In genomic region chr20:19758888-19759331, GRCh38 we compare ENCODE assay signal across 8 cellular contexts. TPM values are rescaled to one million over a fixed set of nuclear protein-coding genes. Genes with fewer than 3 reads are reported as not detected.
A peak's percentile ranks its signal among the peaks of the same experiment; 100 is the strongest.
DNase-seq lines count a peak whose midpoint lies in the region; ATAC-seq and TF ChIP-seq lines count a peak whose summit lies in the region.

No MANE protein-coding gene starts in this region.

- peaks cover 23 to 44% of the 10 kb centered on the region in 2 donors for H3K4me1 ChIP-seq in thyroid gland

- H3K27ac ChIP-seq in thyroid gland: peak overlapping the region; percentile 97 to 99 (median 97)

- WGBS in lower leg skin, 2 donors: 2 to 3% methylated on average over 28 of the region's 28 CpGs
- 1 to 4% methylated on average over 11 to 16 of the region's 28 CpGs for WGBS in thyroid gland, 2 donors

- no peak for ATAC-seq in GM18907 (IDR thresholded peaks at IDR 0.05; ENCODE audit: unreplicated experiment)
- ATAC-seq in HG03280 (IDR thresholded peaks at IDR 0.05; ENCODE audit: unreplicated experiment): no peak

- TF ChIP-seq CTCF in lower leg skin (IDR thresholded peaks at IDR 0.05) (no peak), thyroid gland (IDR thresholded peaks at IDR 0.05) (no peak)

- TF ChIP-seq POLR2A in lower leg skin (IDR thresholded peaks at IDR 0.05) (no peak), thyroid gland (IDR thresholded peaks at IDR 0.05) (peak in 1 of 2 donors; percentile 22)

- no peaks in the 10 kb centered on the region for H3K9me3 ChIP-seq in thyroid gland

- peak overlapping the region; percentile 78 for H3K4me3 ChIP-seq in lower leg skin (ENCODE audit: low read depth, poor library complexity, severe bottlenecking)
- H3K4me3 ChIP-seq in thyroid gland (replicated peaks in 1 of 3): peak overlapping the region; percentile 34 to 86 (median 53)

- intact Hi-C loops in lower leg skin (cut with DNase I; ENCODE audit: low total_unique reads) (no loop called here), thyroid gland (cut with DNase I) (no loop called here)

- H3K27me3 ChIP-seq in thyroid gland: no peaks in the 10 kb centered on the region

- H3K36me3 ChIP-seq in thyroid gland: no peaks in the 10 kb centered on the region

- DNase-seq in SIG-M5 treated with dmso at 0.1 percent for 504 hours (lab: John Stamatoyannopoulos, UW; ENCODE audit: unreplicated experiment): peak; percentile 53
- no peak for DNase-seq in SIG-M5 (lab: John Stamatoyannopoulos, UW)
- DNase-seq in ecto neural progenitor cell (ENCODE audit: low spot score): peak; percentile 83
- peak; percentile 66 to 96 for DNase-seq in lower leg skin (ENCODE audit: low spot score in 2 of 2)
- DNase-seq in thyroid gland: peak; percentile 82 to 86
- no peak for DNase-seq in activated naive CD4-positive, alpha-beta T cell (lab: John Stamatoyannopoulos, UW)

RNA-seq across cellular contexts. Expression of gene RIN2, which starts 0.9 kb away (rescaled TPM):
- total RNA-seq in lower leg skin (10 to 100 TPM; 60.9 to 88.3 (median 83.2) TPM), thyroid gland (10 to 100 TPM; 64.5 to 89.4 (median 77.5) TPM)

Comparison
In these comparisons a context has a peak if more than half of its experiments do, and no peak if none do; other contexts are left out.
1. DNase-seq: peak in SIG-M5 treated with dmso at 0.1 percent for 504 hours (single experiment), ecto neural progenitor cell (single experiment), lower leg skin (2 of 2) and thyroid gland (2 of 2); none in SIG-M5 (single experiment) and activated naive CD4-positive, alpha-beta T cell (0 of 4).